35 cellular contexts compared by ENCODE assay signal in the genomic region with DNA sequence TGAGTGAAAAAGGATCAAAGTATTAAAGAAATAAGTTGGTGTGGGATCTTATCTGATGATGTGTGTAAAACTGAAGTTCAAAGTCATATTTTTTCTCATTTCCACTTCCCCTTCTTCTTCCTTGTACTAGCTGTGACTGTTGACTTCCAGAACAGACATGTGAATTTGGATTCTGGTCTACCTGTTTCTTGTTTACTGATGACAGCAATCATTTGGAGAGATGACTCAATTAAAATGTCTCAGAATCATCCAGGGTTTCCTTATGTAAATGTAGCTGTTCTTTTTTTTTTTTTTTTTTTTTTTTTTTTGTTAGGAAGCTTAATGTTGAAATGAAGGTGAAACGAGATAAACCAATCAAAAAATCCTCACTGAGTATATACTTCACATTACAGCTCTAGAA.
"Had no signal": no experiment of that assay in that cellular context is flagged by ENCODE, and none has a peak within 500 bp of the region (broad histone marks: within the 10 kb centered on the region; RNA-seq: fewer than 3 reads in every experiment).

No MANE protein-coding gene starts in this region.

- FAIRE-seq: TTC549 had no signal

- H3K27ac ChIP-seq: adrenal gland, body of pancreas, brain microvascular endothelial cell, breast epithelium, cardiac muscle cell, VCaP had no signal

- H3K4me1 ChIP-seq: adrenal gland, body of pancreas, breast epithelium had no signal

- DNase-seq: activated B cell treated with CpG ODN at 0.5 μM for 24 hours; activated CD4-positive, alpha-beta memory T cell treated with anti-CD3 and anti-CD28 coated beads for 36 hours; activated CD4-positive, alpha-beta T cell treated with anti-CD3 and anti-CD28 coated beads for 4 hours; activated CD4-positive, alpha-beta T cell treated with anti-CD3 and anti-CD28 coated beads, Interleukin-2, amount 10 ng/mL, durations not matched to agents 24 days and 14 days; activated CD4-positive, alpha-beta T cell treated with anti-CD3 and anti-CD28 coated beads, Interleukin-2, amount 50 U/mL, for 1 hour; activated CD4-positive, alpha-beta T cell treated with anti-CD3 and anti-CD28 coated beads, Interleukin-2, amount 50 U/mL, for 4 hours; activated CD4-positive, CD25-positive, alpha-beta regulatory T cell treated with anti-CD3 and anti-CD28 coated beads, Interleukin-2, amount 50 U/mL, for 72 hours; activated CD8-positive, alpha-beta memory T cell treated with anti-CD3 and anti-CD28 coated beads, Interleukin-2, amount 50 U/mL, for 4 hours; activated CD8-positive, alpha-beta T cell treated with anti-CD3 and anti-CD28 coated beads for 36 hours; activated effector memory CD4-positive, alpha-beta T cell treated with anti-CD3 and anti-CD28 coated beads, Interleukin-2, amount 50 U/mL, for 16 hours; activated gamma-delta T cell treated with Interleukin-2 at 50 U/mL for 16 hours; activated naive CD4-positive, alpha-beta T cell; activated naive CD4-positive, alpha-beta T cell treated with anti-CD3 and anti-CD28 coated beads for 36 hours; activated naive CD4-positive, alpha-beta T cell treated with anti-CD3 and anti-CD28 coated beads, Interleukin-2, amount 50 U/mL, for 16 hours; activated naive CD8-positive, alpha-beta T cell treated with anti-CD3 and anti-CD28 coated beads for 36 hours; activated T-cell treated with anti-CD3 and anti-CD28 coated beads for 4 hours; activated T-cell treated with anti-CD3 and anti-CD28 coated beads, Interleukin-2, amount 50 U/mL, for 1 hour; activated T-cell treated with anti-CD3 and anti-CD28 coated beads, Interleukin-2, amount 50 U/mL, for 4 hours; activated T-cell treated with anti-CD3 and anti-CD28 coated beads, Interleukin-2, amount 50 U/mL, for 72 hours; adrenal gland; amniotic stem cell; aorta; body of pancreas; brain microvascular endothelial cell; caudate nucleus; cerebellar nuclear complex; T-helper 1 cell; T-helper 2 cell; T-helper 9 cell had no signal

- H3K9me3 ChIP-seq: adrenal gland, body of pancreas, breast epithelium had no signal

- H3K36me3 ChIP-seq: adrenal gland, brain microvascular endothelial cell, breast epithelium, cardiac muscle cell had no signal

- ATAC-seq: activated CD8-positive, alpha-beta T cell treated with anti-CD3 and anti-CD28 coated beads for 36 hours; activated naive CD4-positive, alpha-beta T cell treated with anti-CD3 and anti-CD28 coated beads, Interleukin-2, amount 50 U/mL, for 72 hours; activated T-cell treated with anti-CD3 and anti-CD28 coated beads, Interleukin-2, amount 50 U/mL, for 4 hours; activated T-cell treated with anti-CD3 and anti-CD28 coated beads, Interleukin-2, amount 50 U/mL, for 72 hours; activated T-helper 17 cell treated with anti-CD3 and anti-CD28 coated beads, Interleukin-2, amount 50 U/mL, for 72 hours; body of pancreas had no signal

- H3K27me3 ChIP-seq: adrenal gland, body of pancreas, brain microvascular endothelial cell, breast epithelium, cardiac muscle cell had no signal

- H3K4me3 ChIP-seq: adrenal gland, body of pancreas, breast epithelium, cardiac muscle cell had no signal
